Comparison of ENCODE assay signal across 24 cellular contexts in genomic region chr14:81087230-81087629, GRCh38.
DNase-seq lines count a peak whose midpoint lies in the region; ATAC-seq, FAIRE-seq and TF ChIP-seq lines count a peak whose summit lies in the region.
"Had no signal": no experiment of that assay in that cellular context is flagged by ENCODE, and none has a peak within 500 bp of the region (broad histone marks: within the 10 kb centered on the region; RNA-seq: fewer than 3 reads in every experiment).

No MANE protein-coding gene starts in this region.

- in situ Hi-C loops in HepG2 (cut with HindIII; ENCODE audit: extremely low pct_ligation_motif_present, low pct_unique_long_range_greater_than_20kb): no loop called here
- in situ Hi-C loops in K562 (cut with MboI): no loop called here

- FAIRE-seq in HepG2 (lab: Jason Lieb, UNC): no peak
- FAIRE-seq in K562 (lab: Jason Lieb, UNC): no peak
- FAIRE-seq: GM12878, GM12892, GM18507 had no signal

- TF ChIP-seq RAD21 in HepG2 (CRISPR knock-in tag; IDR thresholded peaks at IDR 0.05) (no peak), K562 (CRISPR knock-in tag; conservative IDR thresholded peaks at IDR 0.05 in 1 of 2, IDR thresholded peaks at IDR 0.05 in 1 of 2) (no peak)

- no peak for TF ChIP-seq EP300 in HepG2 (IDR thresholded peaks at IDR 0.05; ENCODE audit: low read depth in 2 of 2, low read length in 2 of 2)
- no peak for TF ChIP-seq EP300 in HepG2 (CRISPR knock-in tag; IDR thresholded peaks at IDR 0.05; ENCODE audit: borderline replicate concordance)
- TF ChIP-seq EP300 in K562 (IDR thresholded peaks at IDR 0.05; ENCODE audit: low read length): no peak

- POLR2A ChIA-PET in HepG2 (lab: Yijun Ruan, JAX) (no interaction called here), K562 (lab: Yijun Ruan, JAX) (no interaction called here)

- H3K79me2 ChIP-seq in HepG2 (ENCODE audit: insufficient read depth, low read length) (no peaks in the 10 kb centered on the region), K562 (ENCODE audit: control insufficient read depth, insufficient read depth, low read length) (no peaks in the 10 kb centered on the region)

- no TSS peak for BruUV-seq in HepG2 (replicated peaks; lab: Mats Ljungman, UMichigan)
- BruUV-seq in K562 (replicated peaks; lab: Mats Ljungman, UMichigan): no TSS peak

- CTCF ChIA-PET in HepG2 (lab: Yijun Ruan, JAX; ENCODE audit: low intra/inter-chr PET ratio, low total read pairs) (no interaction called here), K562 (lab: Yijun Ruan, JAX; ENCODE audit: low intra/inter-chr PET ratio) (no interaction called here)

- no peaks in the 10 kb centered on the region for H3K9me3 ChIP-seq in HepG2 (ENCODE audit: low read length)
- no peaks in the 10 kb centered on the region for H3K9me3 ChIP-seq in right lobe of liver
- H3K9me3 ChIP-seq in K562 (replicated peaks; ENCODE audit: control insufficient read depth, insufficient read depth, low read depth, low read length): no peaks in the 10 kb centered on the region
- H3K9me3 ChIP-seq: BE2C, BLaER1 had no signal

- H3K4me2 ChIP-seq in HepG2 (ENCODE audit: low read depth, low read length) (no peak overlapping the region), K562 (ENCODE audit: insufficient read depth, low read length) (no peak overlapping the region)
- H3K4me2 ChIP-seq: BLaER1 had no signal

- TF ChIP-seq CTCF in HepG2 (CRISPR knock-in tag; IDR thresholded peaks at IDR 0.05) (no peak), right lobe of liver (IDR thresholded peaks at IDR 0.05) (no peak), K562 (IDR thresholded peaks at IDR 0.05 in 2 of 3, conservative IDR thresholded peaks at IDR 0.05 in 1 of 3; ENCODE audit: insufficient read depth in 2 of 3, low read depth in 1 of 3, low read length in 3 of 3) (no peak)

- no peaks in the 10 kb centered on the region for H3K9me1 ChIP-seq in K562 (ENCODE audit: control insufficient read depth, insufficient read depth, low read length)

- no peaks in the 10 kb centered on the region for H3K4me1 ChIP-seq in HepG2 (ENCODE audit: insufficient read depth, low read length)
- H3K4me1 ChIP-seq in right lobe of liver: no peaks in the 10 kb centered on the region
- no peaks in the 10 kb centered on the region; a peak in 1 of 5 replicates for H3K4me1 ChIP-seq in K562 (replicated peaks in 1 of 2; ENCODE audit: control insufficient read depth in 2 of 2, insufficient read depth in 2 of 2, low read length in 2 of 2)
- H3K4me1 ChIP-seq: BE2C, BLaER1 had no signal

- H3K9ac ChIP-seq in HepG2 (ENCODE audit: insufficient read depth, low read depth, low read length) (no peak overlapping the region), K562 (ENCODE audit: insufficient read depth in 1 of 2, low read depth in 2 of 2, low read length in 2 of 2) (no peak overlapping the region)
- H3K9ac ChIP-seq: BLaER1 had no signal

- TF ChIP-seq POLR2A in HepG2 (IDR thresholded peaks at IDR 0.05; ENCODE audit: insufficient read depth in 1 of 2, low read depth in 2 of 2, low read length in 2 of 2) (no peak), right lobe of liver (IDR thresholded peaks at IDR 0.05) (no peak), K562 (conservative IDR thresholded peaks at IDR 0.05) (no peak)

- ATAC-seq in HepG2: no peak
- ATAC-seq in right lobe of liver: no peak
- no peak for ATAC-seq in K562
- ATAC-seq: GM12878 had no signal

- no peak overlapping the region for H3K27ac ChIP-seq in HepG2 (ENCODE audit: extremely low read length, insufficient read depth, low read length)
- no peak overlapping the region for H3K27ac ChIP-seq in right lobe of liver
- no peak overlapping the region for H3K27ac ChIP-seq in K562 (ENCODE audit: extremely low read depth, low read depth, low read length)
- no peak overlapping the region for H3K27ac ChIP-seq in substantia nigra (ENCODE audit: low read depth, low read length, poor library complexity, severe bottlenecking)
- H3K27ac ChIP-seq: 22Rv1, BLaER1 had no signal

- intact Hi-C loops in HepG2 (cut with micrococcal nuclease; ENCODE audit: unreplicated experiment) (no loop called here), right lobe of liver (cut with DNase I) (no loop called here), K562 (cut with micrococcal nuclease) (no loop called here)

- H2AFZ ChIP-seq in HepG2 (ENCODE audit: low read length) (no peak overlapping the region), K562 (ENCODE audit: low read depth, low read length) (no peak overlapping the region)

- H3K4me3 ChIP-seq in HepG2 (replicated peaks in 1 of 3; ENCODE audit: insufficient read depth in 1 of 3, low read depth in 2 of 3, low read length in 3 of 3) (no peak overlapping the region), right lobe of liver (no peak overlapping the region), K562 (no peak overlapping the region)
- H3K4me3 ChIP-seq: BLaER1, GM12878 had no signal

- H3K27me3 ChIP-seq in HepG2 (ENCODE audit: control insufficient read depth in 1 of 2, insufficient read depth in 2 of 2, low read length in 2 of 2) (no peaks in the 10 kb centered on the region), right lobe of liver (no peaks in the 10 kb centered on the region), K562 (ENCODE audit: control insufficient read depth in 2 of 2, insufficient read depth in 2 of 2, low read length in 2 of 2) (no peaks in the 10 kb centered on the region)
- H3K27me3 ChIP-seq: BLaER1 had no signal

- no peaks in the 10 kb centered on the region for H3K36me3 ChIP-seq in HepG2 (replicated peaks in 1 of 2; ENCODE audit: control insufficient read depth in 1 of 2, insufficient read depth in 2 of 2, low read length in 2 of 2)
- peaks cover 0 to 5% (median 0%) of the 10 kb centered on the region in 4 donors for H3K36me3 ChIP-seq in right lobe of liver
- H3K36me3 ChIP-seq in K562 (ENCODE audit: control insufficient read depth, insufficient read depth, low read length): no peaks in the 10 kb centered on the region
- H3K36me3 ChIP-seq: BE2C, BLaER1 had no signal

- WGBS in HepG2 (ENCODE audit: low lambda C conversion rate): 31% methylated on average over 3 of the region's 3 CpGs
- WGBS in right lobe of liver (ENCODE audit: insufficient coverage, low coverage, low lambda C conversion rate, missing lambda C conversion rate): 44% methylated on average over 2 of the region's 3 CpGs
- 3% methylated on average over 3 of the region's 3 CpGs for WGBS in K562 (ENCODE audit: insufficient coverage, low coverage, missing lambda C conversion rate)

- DNase-seq in HepG2 (ENCODE audit: low spot score): no peak
- no peak for DNase-seq in right lobe of liver
- DNase-seq in K562 (ENCODE audit: extremely low read depth in 1 of 4, low spot score in 3 of 4): no peak
- no peak for DNase-seq in NCI-H524 (lab: John Stamatoyannopoulos, UW)
- no peak for DNase-seq in substantia nigra (lab: John Stamatoyannopoulos, UW)
- DNase-seq: ACHN; BE2C; C1 segment of cervical spinal cord; CD4-positive, alpha-beta memory T cell; CD4-positive, CD25-positive, alpha-beta regulatory T cell; CD8-positive, alpha-beta memory T cell; COR-L47; DMS 273 treated with DMSO at 0.1 percent for 48 hours; DMS153; DMS53; DMS79; DND-41; EL; GDM1 had no signal

- H4K20me1 ChIP-seq in HepG2 (ENCODE audit: insufficient read depth, low read length) (no peaks in the 10 kb centered on the region), K562 (replicated peaks; ENCODE audit: control insufficient read depth, insufficient read depth, low read length) (no peaks in the 10 kb centered on the region)
- H4K20me1 ChIP-seq: BLaER1 had no signal

TF ChIP-seq in HepG2, 621 proteins besides CTCF, POLR2A, EP300 and RAD21:
- TF ChIP-seq MEF2D (CRISPR knock-in tag; IDR thresholded peaks at IDR 0.05) (no peak), MAFF (IDR thresholded peaks at IDR 0.05; ENCODE audit: low read depth, low read length) (peak; percentile 94), MAFK (conservative IDR thresholded peaks at IDR 0.05 in 1 of 2, IDR thresholded peaks at IDR 0.05 in 1 of 2; ENCODE audit: low read length in 2 of 2) (peak; percentile 90 to 94)

TF ChIP-seq in K562, 482 proteins besides CTCF, POLR2A, EP300 and RAD21:
- TF ChIP-seq MAFK (IDR thresholded peaks at IDR 0.05; ENCODE audit: low read length): peak; percentile 56
- peak; percentile 67 for TF ChIP-seq ZNF316 (IDR thresholded peaks at IDR 0.05)
- TF ChIP-seq ASH1L (IDR thresholded peaks at IDR 0.05; ENCODE audit: borderline replicate concordance, low read depth, partially characterized antibody): no peak
- TF ChIP-seq BHLHE40 (IDR thresholded peaks at IDR 0.05; ENCODE audit: low read length): no peak
- TF ChIP-seq MAFG (tag; conservative IDR thresholded peaks at IDR 0.05): 0 out of 2 replicates have a peak, but pooled peaks have one; percentile 30
- TF ChIP-seq C11orf30 (IDR thresholded peaks at IDR 0.05; ENCODE audit: low read depth): peak; percentile 51
- peak; percentile 55; the same call in 1 of the 2 replicates for TF ChIP-seq MAFF (IDR thresholded peaks at IDR 0.05; ENCODE audit: low read length)

Comparison
In these comparisons a context has a peak if more than half of its experiments do, and no peak if none do; other contexts are left out.
1. Of the 241 proteins assayed by ChIP-seq in both HepG2 and K562: peak only in HepG2: none; only in K562: MAFG; in both: MAFF and MAFK; in neither: 238.